ENCODE assay signal across 1 cellular context in the genomic region with DNA sequence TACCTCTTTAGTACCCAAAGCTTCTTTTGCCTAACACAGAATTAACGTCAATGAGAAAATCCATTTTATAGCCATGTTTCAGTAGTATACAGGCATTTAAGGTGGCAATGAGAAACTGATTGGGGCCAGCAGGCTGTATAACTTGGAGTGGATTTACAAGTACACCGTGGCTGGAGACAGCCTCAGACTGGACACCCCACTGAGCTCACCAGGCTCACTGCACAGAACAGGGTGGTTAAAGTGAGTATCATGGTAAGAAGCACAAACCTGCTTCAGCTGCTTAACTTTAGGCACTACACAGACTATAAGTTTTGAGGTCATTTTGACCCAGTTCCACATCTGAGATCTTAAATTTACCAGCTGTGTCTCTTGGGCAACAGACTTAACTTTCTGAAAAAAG.
TF ChIP-seq lines count a peak whose summit lies in the region.

No MANE protein-coding gene starts in this region.

TF ChIP-seq in GM12878, 131 proteins besides CTCF, POLR2A, EP300 and RAD21:
- no peak for TF ChIP-seq CREB1 (IDR thresholded peaks at IDR 0.05; ENCODE audit: low read depth)
- TF ChIP-seq DPF2 (IDR thresholded peaks at IDR 0.05) = no peak
- TF ChIP-seq KAT2A (conservative IDR thresholded peaks at IDR 0.05; ENCODE audit: control insufficient read depth, low read depth, low read length) = no peak
- no peak for TF ChIP-seq PAX8 (IDR thresholded peaks at IDR 0.05)
- TF ChIP-seq KDM1A (IDR thresholded peaks at IDR 0.05; ENCODE audit: borderline replicate concordance) = no peak
- no peak for TF ChIP-seq POU2F2 (IDR thresholded peaks at IDR 0.05; ENCODE audit: borderline replicate concordance, low read depth, low read length)
- TF ChIP-seq, protein P1, sequence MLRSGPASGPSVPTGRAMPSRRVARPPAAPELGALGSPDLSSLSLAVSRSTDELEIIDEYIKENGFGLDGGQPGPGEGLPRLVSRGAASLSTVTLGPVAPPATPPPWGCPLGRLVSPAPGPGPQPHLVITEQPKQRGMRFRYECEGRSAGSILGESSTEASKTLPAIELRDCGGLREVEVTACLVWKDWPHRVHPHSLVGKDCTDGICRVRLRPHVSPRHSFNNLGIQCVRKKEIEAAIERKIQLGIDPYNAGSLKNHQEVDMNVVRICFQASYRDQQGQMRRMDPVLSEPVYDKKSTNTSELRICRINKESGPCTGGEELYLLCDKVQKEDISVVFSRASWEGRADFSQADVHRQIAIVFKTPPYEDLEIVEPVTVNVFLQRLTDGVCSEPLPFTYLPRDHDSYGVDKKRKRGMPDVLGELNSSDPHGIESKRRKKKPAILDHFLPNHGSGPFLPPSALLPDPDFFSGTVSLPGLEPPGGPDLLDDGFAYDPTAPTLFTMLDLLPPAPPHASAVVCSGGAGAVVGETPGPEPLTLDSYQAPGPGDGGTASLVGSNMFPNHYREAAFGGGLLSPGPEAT (IDR thresholded peaks at IDR 0.05; ENCODE audit: low read depth) = no peak
- TF ChIP-seq, protein P2, sequence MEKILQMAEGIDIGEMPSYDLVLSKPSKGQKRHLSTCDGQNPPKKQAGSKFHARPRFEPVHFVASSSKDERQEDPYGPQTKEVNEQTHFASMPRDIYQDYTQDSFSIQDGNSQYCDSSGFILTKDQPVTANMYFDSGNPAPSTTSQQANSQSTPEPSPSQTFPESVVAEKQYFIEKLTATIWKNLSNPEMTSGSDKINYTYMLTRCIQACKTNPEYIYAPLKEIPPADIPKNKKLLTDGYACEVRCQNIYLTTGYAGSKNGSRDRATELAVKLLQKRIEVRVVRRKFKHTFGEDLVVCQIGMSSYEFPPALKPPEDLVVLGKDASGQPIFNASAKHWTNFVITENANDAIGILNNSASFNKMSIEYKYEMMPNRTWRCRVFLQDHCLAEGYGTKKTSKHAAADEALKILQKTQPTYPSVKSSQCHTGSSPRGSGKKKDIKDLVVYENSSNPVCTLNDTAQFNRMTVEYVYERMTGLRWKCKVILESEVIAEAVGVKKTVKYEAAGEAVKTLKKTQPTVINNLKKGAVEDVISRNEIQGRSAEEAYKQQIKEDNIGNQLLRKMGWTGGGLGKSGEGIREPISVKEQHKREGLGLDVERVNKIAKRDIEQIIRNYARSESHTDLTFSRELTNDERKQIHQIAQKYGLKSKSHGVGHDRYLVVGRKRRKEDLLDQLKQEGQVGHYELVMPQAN (conservative IDR thresholded peaks at IDR 0.05) = no peak
- no peak for TF ChIP-seq RUNX3 (IDR thresholded peaks at IDR 0.05; ENCODE audit: low read length)
- TF ChIP-seq HDAC6 (IDR thresholded peaks at IDR 0.05; ENCODE audit: unreplicated experiment) = no peak
- TF ChIP-seq SMAD5 (IDR thresholded peaks at IDR 0.05; ENCODE audit: low read depth) = no peak
- no peak for TF ChIP-seq BRCA1 (IDR thresholded peaks at IDR 0.05; ENCODE audit: low read depth, low read length)
- TF ChIP-seq NR2C2 (IDR thresholded peaks at IDR 0.05; ENCODE audit: borderline replicate concordance, control insufficient read depth, insufficient read length, low read depth) = no peak
- no peak for TF ChIP-seq CBX3 (IDR thresholded peaks at IDR 0.05; ENCODE audit: borderline replicate concordance, low read depth)
- TF ChIP-seq, protein P3, sequence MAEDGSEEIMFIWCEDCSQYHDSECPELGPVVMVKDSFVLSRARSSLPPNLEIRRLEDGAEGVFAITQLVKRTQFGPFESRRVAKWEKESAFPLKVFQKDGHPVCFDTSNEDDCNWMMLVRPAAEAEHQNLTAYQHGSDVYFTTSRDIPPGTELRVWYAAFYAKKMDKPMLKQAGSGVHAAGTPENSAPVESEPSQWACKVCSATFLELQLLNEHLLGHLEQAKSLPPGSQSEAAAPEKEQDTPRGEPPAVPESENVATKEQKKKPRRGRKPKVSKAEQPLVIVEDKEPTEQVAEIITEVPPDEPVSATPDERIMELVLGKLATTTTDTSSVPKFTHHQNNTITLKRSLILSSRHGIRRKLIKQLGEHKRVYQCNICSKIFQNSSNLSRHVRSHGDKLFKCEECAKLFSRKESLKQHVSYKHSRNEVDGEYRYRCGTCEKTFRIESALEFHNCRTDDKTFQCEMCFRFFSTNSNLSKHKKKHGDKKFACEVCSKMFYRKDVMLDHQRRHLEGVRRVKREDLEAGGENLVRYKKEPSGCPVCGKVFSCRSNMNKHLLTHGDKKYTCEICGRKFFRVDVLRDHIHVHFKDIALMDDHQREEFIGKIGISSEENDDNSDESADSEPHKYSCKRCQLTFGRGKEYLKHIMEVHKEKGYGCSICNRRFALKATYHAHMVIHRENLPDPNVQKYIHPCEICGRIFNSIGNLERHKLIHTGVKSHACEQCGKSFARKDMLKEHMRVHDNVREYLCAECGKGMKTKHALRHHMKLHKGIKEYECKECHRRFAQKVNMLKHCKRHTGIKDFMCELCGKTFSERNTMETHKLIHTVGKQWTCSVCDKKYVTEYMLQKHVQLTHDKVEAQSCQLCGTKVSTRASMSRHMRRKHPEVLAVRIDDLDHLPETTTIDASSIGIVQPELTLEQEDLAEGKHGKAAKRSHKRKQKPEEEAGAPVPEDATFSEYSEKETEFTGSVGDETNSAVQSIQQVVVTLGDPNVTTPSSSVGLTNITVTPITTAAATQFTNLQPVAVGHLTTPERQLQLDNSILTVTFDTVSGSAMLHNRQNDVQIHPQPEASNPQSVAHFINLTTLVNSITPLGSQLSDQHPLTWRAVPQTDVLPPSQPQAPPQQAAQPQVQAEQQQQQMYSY (CRISPR knock-in tag; IDR thresholded peaks at IDR 0.05) = no peak
- TF ChIP-seq HDGF (IDR thresholded peaks at IDR 0.05) = no peak
- TF ChIP-seq, protein P4, sequence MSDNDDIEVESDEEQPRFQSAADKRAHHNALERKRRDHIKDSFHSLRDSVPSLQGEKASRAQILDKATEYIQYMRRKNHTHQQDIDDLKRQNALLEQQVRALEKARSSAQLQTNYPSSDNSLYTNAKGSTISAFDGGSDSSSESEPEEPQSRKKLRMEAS (IDR thresholded peaks at IDR 0.05; ENCODE audit: low read depth, low read length) = no peak
- no peak for TF ChIP-seq ZNF207 (IDR thresholded peaks at IDR 0.05; ENCODE audit: borderline replicate concordance)
